ENCODE assay signal across 8 cellular contexts in the genomic region with DNA sequence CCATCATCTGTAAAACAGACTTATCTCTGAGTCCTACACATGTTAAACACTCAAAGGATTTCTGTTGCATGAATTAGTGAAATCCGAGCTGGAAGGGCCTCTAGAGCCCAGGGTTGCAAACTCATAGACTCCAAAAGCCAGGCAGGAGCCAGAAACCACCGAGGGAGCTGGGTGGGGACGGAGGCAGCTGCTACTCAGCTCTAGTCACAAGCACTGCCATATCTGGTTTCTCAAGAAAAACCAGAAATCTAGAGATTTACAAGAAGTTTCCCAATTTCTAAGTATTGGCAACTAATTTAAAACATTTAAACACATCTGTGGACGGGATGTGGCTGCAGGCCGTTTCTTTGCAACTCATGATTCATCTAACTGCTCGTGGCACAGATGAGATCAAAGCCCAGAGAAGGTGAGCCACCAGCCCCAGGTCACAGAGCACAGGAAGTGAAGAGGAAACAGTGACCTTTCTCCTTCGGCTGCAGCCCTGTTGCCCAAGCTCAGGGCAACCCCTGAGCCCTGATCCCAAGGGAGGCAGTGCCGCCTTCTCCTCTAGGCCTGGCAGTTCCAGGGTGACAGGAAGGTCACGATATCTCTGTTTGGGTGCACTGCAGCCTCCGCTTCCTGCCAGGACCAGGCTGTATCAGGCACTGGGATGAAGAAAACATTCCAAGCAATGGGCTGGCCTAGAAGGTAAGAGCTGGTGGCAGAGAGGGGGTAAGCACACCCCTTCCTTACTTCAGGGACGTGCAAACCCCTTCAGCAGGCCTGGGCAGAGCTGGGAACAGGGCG. TPM values are rescaled to one million over a fixed set of nuclear protein-coding genes. Genes with fewer than 3 reads are reported as not detected.
DNase-seq lines count a peak whose midpoint lies in the region; ATAC-seq and TF ChIP-seq lines count a peak whose summit lies in the region.

No MANE protein-coding gene starts in this region.

- H4K91ac ChIP-seq in neuronal stem cell (ENCODE audit: low read depth, low read length, poor library complexity) = no peak overlapping the region

- peak overlapping the region; percentile 40 for H3K9ac ChIP-seq in DND-41 (ENCODE audit: low read depth, low read length)
- H3K9ac ChIP-seq in neuronal stem cell (ENCODE audit: low read depth, low read length, poor library complexity) = no peak overlapping the region

- no peak overlapping the region for H2AK5ac ChIP-seq in neuronal stem cell (ENCODE audit: low read depth, low read length)

- H2BK15ac ChIP-seq in neuronal stem cell (ENCODE audit: low read length) = no peak overlapping the region

- peak overlapping the region; percentile 1 for H3K18ac ChIP-seq in neuronal stem cell (ENCODE audit: low read length)

- no peak overlapping the region for H4K8ac ChIP-seq in neuronal stem cell (ENCODE audit: low read depth, low read length)

- POLR2A ChIA-PET in MCF 10A (lab: Yijun Ruan, JAX) = interaction anchor here (1.2 kb wide), 1 partner anchor 10 kb away, joined by 3 read pairs; no protein-coding TSS in a partner anchor
- POLR2A ChIA-PET in naive thymus-derived CD8-positive, alpha-beta T cell (lab: Charles Lee) = no interaction called here

- DNase-seq in DND-41 = peak; percentile 88
- peak; percentile 83 for DNase-seq in SIG-M5 (lab: John Stamatoyannopoulos, UW)
- peak; percentile 44 for DNase-seq in MCF 10A (ENCODE audit: unreplicated experiment)
- no peak for DNase-seq in neuronal stem cell (ENCODE audit: low spot score)
- DNase-seq in uterus = peak; percentile 81 to 84
- no peak for DNase-seq in epidermal melanocyte (ENCODE audit: insufficient read length, low spot score)
- DNase-seq in naive thymus-derived CD8-positive, alpha-beta T cell = no peak

- no peak overlapping the region for H3K4me3 Mint-ChIP-seq in MCF 10A (ENCODE audit: unreplicated experiment)
- H3K4me3 Mint-ChIP-seq in naive thymus-derived CD8-positive, alpha-beta T cell = peak overlapping the region in 2 of 10 donors; percentile 16 to 58

- H4K20me1 ChIP-seq in DND-41 (ENCODE audit: insufficient read depth, low read length) = no peaks in the 10 kb centered on the region

- H3K36me3 Mint-ChIP-seq in MCF 10A (ENCODE audit: insufficient read depth, unreplicated experiment) = no peaks in the 10 kb centered on the region
- H3K36me3 Mint-ChIP-seq in naive thymus-derived CD8-positive, alpha-beta T cell = no peaks in the 10 kb centered on the region

- CTCF ChIA-PET in MCF 10A (lab: Yijun Ruan, JAX) = interaction anchor here (1.0 to 6.1 kb wide), 4 partner anchors 14 to 110 kb away, joined by 3 to 48 read pairs (median 6); no protein-coding TSS in a partner anchor

- TF ChIP-seq CTCF in DND-41 (IDR thresholded peaks at IDR 0.05; ENCODE audit: borderline replicate concordance, extremely low read depth, low read length, poor library complexity, severe bottlenecking) (no peak), MCF 10A (IDR thresholded peaks at IDR 0.05; ENCODE audit: unreplicated experiment) (no peak), uterus (IDR thresholded peaks at IDR 0.05) (no peak)

- H3K4me1 Mint-ChIP-seq in MCF 10A (ENCODE audit: insufficient read depth, unreplicated experiment) = peaks cover 26% of the 10 kb centered on the region
- H3K4me1 Mint-ChIP-seq in naive thymus-derived CD8-positive, alpha-beta T cell = peaks cover 0 to 46% (median 12%) of the 10 kb centered on the region in 4 donors

- H3K4me1 ChIP-seq in DND-41 (ENCODE audit: insufficient read depth, low read length) (peaks cover 44% of the 10 kb centered on the region), neuronal stem cell (ENCODE audit: control insufficient read depth in 2 of 2, insufficient read depth in 1 of 2, low read depth in 1 of 2, low read length in 2 of 2) (peaks cover 0 to 4% of the 10 kb centered on the region in 2 donors), uterus (peaks cover 0 to 17% of the 10 kb centered on the region in 2 donors)

- no peaks in the 10 kb centered on the region for H3K27me3 ChIP-seq in DND-41 (ENCODE audit: insufficient read depth, low read length, poor library complexity)
- peaks cover 0 to 19% (median 2%) of the 10 kb centered on the region in 3 experiments for H3K27me3 ChIP-seq in neuronal stem cell (ENCODE audit: control insufficient read depth in 3 of 3, insufficient read depth in 3 of 3, low read depth in 1 of 3, low read length in 3 of 3)
- H3K27me3 ChIP-seq in uterus = no peaks in the 10 kb centered on the region

- no peak overlapping the region for H2BK5ac ChIP-seq in neuronal stem cell (ENCODE audit: low read length)

- no peak overlapping the region for H3K27ac Mint-ChIP-seq in MCF 10A (ENCODE audit: low read depth, unreplicated experiment)
- peak overlapping the region in 5 of 10 donors; percentile 5 to 65 (median 27) for H3K27ac Mint-ChIP-seq in naive thymus-derived CD8-positive, alpha-beta T cell

- H3K79me2 ChIP-seq in DND-41 (ENCODE audit: insufficient read depth, low read length) = no peaks in the 10 kb centered on the region

- no CpG with 5 or more reads among the region's 12 CpGs for WGBS in neuronal stem cell (ENCODE audit: extremely low coverage in 2 of 2, insufficient read length in 2 of 2, insufficient replicate concordance in 1 of 2), 2 donors

- H2AFZ ChIP-seq in DND-41 (ENCODE audit: low read depth, low read length) (peak overlapping the region; percentile 8; the same call in 1 of the 2 replicates), neuronal stem cell (ENCODE audit: low read length) (no peak overlapping the region)

- peak overlapping the region; percentile 80 for H3K27ac ChIP-seq in DND-41 (ENCODE audit: low read length)
- H3K27ac ChIP-seq in neuronal stem cell (replicated peaks; ENCODE audit: low read length) = peak overlapping the region; percentile 4
- H3K27ac ChIP-seq in uterus = peak overlapping the region; percentile 95 to 98

- H3K79me1 ChIP-seq in neuronal stem cell (ENCODE audit: low read depth, low read length) = no peaks in the 10 kb centered on the region

- H3K23ac ChIP-seq in neuronal stem cell (ENCODE audit: low read depth, low read length, poor library complexity) = no peak overlapping the region

- no peaks in the 10 kb centered on the region for H3K9me3 Mint-ChIP-seq in MCF 10A (ENCODE audit: unreplicated experiment)
- peaks cover 0 to 6% (median 0%) of the 10 kb centered on the region in 9 donors for H3K9me3 Mint-ChIP-seq in naive thymus-derived CD8-positive, alpha-beta T cell

- no peak overlapping the region for H3K4ac ChIP-seq in neuronal stem cell (ENCODE audit: low read length)

- no peak overlapping the region for H2BK120ac ChIP-seq in neuronal stem cell (ENCODE audit: low read depth, low read length)

- H3K14ac ChIP-seq in neuronal stem cell (ENCODE audit: low read length) = no peak overlapping the region

- no peaks in the 10 kb centered on the region for H3K9me3 ChIP-seq in DND-41 (ENCODE audit: insufficient read depth, low read length, severe bottlenecking)
- H3K9me3 ChIP-seq in neuronal stem cell (replicated peaks in 1 of 2; ENCODE audit: control insufficient read depth in 2 of 2, insufficient read depth in 1 of 2, low read depth in 1 of 2, low read length in 2 of 2) = no peaks in the 10 kb centered on the region
- no peaks in the 10 kb centered on the region for H3K9me3 ChIP-seq in uterus

- H3K4me3 ChIP-seq in DND-41 (ENCODE audit: low read depth in 1 of 2, low read length in 2 of 2) = no peak overlapping the region
- H3K4me3 ChIP-seq in neuronal stem cell (ENCODE audit: low read length in 2 of 2) = no peak overlapping the region
- no peak overlapping the region for H3K4me3 ChIP-seq in uterus

- H3K4me2 ChIP-seq in DND-41 (ENCODE audit: insufficient read depth, low read length) (peak overlapping the region; percentile 36; the same call in 1 of the 2 replicates), neuronal stem cell (ENCODE audit: insufficient read depth, low read length, poor library complexity, severe bottlenecking) (no peak overlapping the region)

- intact Hi-C loops in MCF 10A (cut with micrococcal nuclease) (no loop called here), uterus (cut with DNase I; ENCODE audit: low total_unique reads) (no loop called here)

- ATAC-seq in DND-41 (ENCODE audit: insufficient read depth, low read depth) (peak; percentile 86), HG03457 (IDR thresholded peaks at IDR 0.05; ENCODE audit: unreplicated experiment) (no peak)
- no peak for ATAC-seq in naive thymus-derived CD8-positive, alpha-beta T cell

- no peaks in the 10 kb centered on the region for H3K27me3 Mint-ChIP-seq in MCF 10A (ENCODE audit: insufficient read depth, unreplicated experiment)
- H3K27me3 Mint-ChIP-seq in naive thymus-derived CD8-positive, alpha-beta T cell = peaks cover 0 to 32% (median 16%) of the 10 kb centered on the region in 5 donors

- no TSS peak for BruUV-seq in MCF 10A (replicated peaks; lab: Mats Ljungman, UMichigan)

- H2BK12ac ChIP-seq in neuronal stem cell (ENCODE audit: low read length) = no peak overlapping the region

- H3K36me3 ChIP-seq in DND-41 (ENCODE audit: insufficient read depth, low read length) (no peaks in the 10 kb centered on the region), neuronal stem cell (replicated peaks in 1 of 2; ENCODE audit: control insufficient read depth in 2 of 2, insufficient read depth in 2 of 2, low read length in 2 of 2) (no peaks in the 10 kb centered on the region), uterus (no peaks in the 10 kb centered on the region)

- TF ChIP-seq POLR2A in uterus (IDR thresholded peaks at IDR 0.05) = no peak

RNA-seq across cellular contexts. Expression of gene PTGIS, which starts 26.4 kb away (rescaled TPM):
- total RNA-seq in MCF 10A (2022) (not detected in 2 replicates), uterus (100 to 1,000 TPM in 3 of 4 donors, 10 to 100 TPM in 1; 64.7 to 460 (median 140) TPM)
- polyA plus RNA-seq in neuronal stem cell (2013, experiment 1 of 2) = 46.9 TPM
- 49.5 TPM for polyA plus RNA-seq in neuronal stem cell (2013, experiment 2 of 2)
- not detected for total RNA-seq in naive thymus-derived CD8-positive, alpha-beta T cell
- polyA plus RNA-seq in naive thymus-derived CD8-positive, alpha-beta T cell = not detected

Comparison
In these comparisons a context has a peak if more than half of its experiments do, and no peak if none do; other contexts are left out.
1. DNase-seq: peak in DND-41 (single experiment), SIG-M5 (single experiment), MCF 10A (single experiment) and uterus (2 of 2); none in neuronal stem cell (single experiment), epidermal melanocyte (single experiment) and naive thymus-derived CD8-positive, alpha-beta T cell (0 of 10).
2. H3K27ac ChIP-seq: peak in every context shown above with its lines; median percentile 96 in uterus; 80 in DND-41; 4 in neuronal stem cell.
3. RNA of gene PTGIS, which starts 26.4 kb away (total RNA-seq): 64.7 to 460 TPM in uterus; not detected in MCF 10A and not detected in naive thymus-derived CD8-positive, alpha-beta T cell; every median in the first group is over 10 times any median in the second.